8 cellular contexts compared by ENCODE assay signal in the genomic region with DNA sequence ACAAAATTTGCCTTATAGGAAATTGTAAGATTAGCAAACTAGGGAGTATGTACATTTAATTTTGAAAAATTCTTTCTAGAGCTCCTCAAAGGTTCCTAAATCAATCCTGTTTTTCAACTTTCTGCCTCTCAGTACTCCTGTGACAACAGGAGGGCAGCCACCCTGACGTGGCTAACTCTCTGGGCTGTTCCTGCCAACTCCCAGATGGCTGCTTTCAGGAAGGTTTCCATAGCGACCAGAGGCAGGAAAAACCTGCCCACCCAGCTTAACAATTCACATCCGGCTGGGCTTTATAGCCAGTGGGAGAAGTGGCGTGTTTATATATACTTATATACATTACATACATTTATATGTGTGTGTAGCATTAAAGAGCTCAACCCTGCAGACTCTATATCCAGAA. TPM values are rescaled to one million over a fixed set of nuclear protein-coding genes. Genes with fewer than 3 reads are reported as not detected.
DNase-seq lines count a peak whose midpoint lies in the region; ATAC-seq, FAIRE-seq and TF ChIP-seq lines count a peak whose summit lies in the region.

No MANE protein-coding gene starts in this region.

- CTCF ChIA-PET in HEK293 (lab: Yijun Ruan, JAX) = interaction anchor here (0.5 to 1.2 kb wide), 3 partner anchors 27 to 364 kb away, joined by 3 to 4 read pairs (median 3); no protein-coding TSS in a partner anchor

- no peak overlapping the region for H3K4me3 ChIP-seq in HEK293 (ENCODE audit: low read depth, low read length)
- H3K4me3 ChIP-seq in Peyer's patch = no peak overlapping the region
- no peak overlapping the region for H3K4me3 ChIP-seq in small intestine (ENCODE audit: low read depth in 1 of 2, low read length in 2 of 2)
- no peak overlapping the region for H3K4me3 ChIP-seq in esophagus muscularis mucosa

- POLR2A ChIA-PET in HEK293 (lab: Yijun Ruan, JAX) = no interaction called here

- H3K4me1 ChIP-seq in HEK293 (ENCODE audit: control insufficient read depth, insufficient read depth, low read length) = peaks cover 5% of the 10 kb centered on the region
- peaks cover 0 to 7% (median 3%) of the 10 kb centered on the region in 4 donors for H3K4me1 ChIP-seq in Peyer's patch
- peaks cover 0 to 5% of the 10 kb centered on the region in 2 donors for H3K4me1 ChIP-seq in small intestine (ENCODE audit: control insufficient read depth in 2 of 2, insufficient read depth in 1 of 2, low read depth in 1 of 2, low read length in 1 of 2)
- H3K4me1 ChIP-seq in esophagus muscularis mucosa = peaks cover 0 to 18% (median 14%) of the 10 kb centered on the region in 4 donors

- no peak for FAIRE-seq in small intestine (lab: Jason Lieb, UNC)

- H3K9me3 ChIP-seq in HEK293 (ENCODE audit: control insufficient read depth, insufficient read depth, low read depth, low read length) (no peaks in the 10 kb centered on the region), Peyer's patch (no peaks in the 10 kb centered on the region), small intestine (ENCODE audit: control insufficient read depth, low read depth) (no peaks in the 10 kb centered on the region), esophagus muscularis mucosa (no peaks in the 10 kb centered on the region)

- no peak for TF ChIP-seq POLR2A in Peyer's patch (IDR thresholded peaks at IDR 0.05)
- TF ChIP-seq POLR2A in esophagus muscularis mucosa (IDR thresholded peaks at IDR 0.05; ENCODE audit: low read depth) = no peak

- WGBS in small intestine, 3 donors = 42 to 67% (median 59%) methylated on average over 4 of the region's 4 CpGs
- WGBS in esophagus muscularis mucosa = 41% methylated on average over 4 of the region's 4 CpGs

- H3K27ac ChIP-seq in HEK293 (ENCODE audit: extremely low read depth, low read depth, low read length) = no peak overlapping the region
- H3K27ac ChIP-seq in Peyer's patch = peak overlapping the region in 3 of 4 donors; percentile 14 to 61 (median 17)
- H3K27ac ChIP-seq in small intestine (ENCODE audit: low read depth in 1 of 2, low read length in 1 of 2) = peak overlapping the region in 1 of 2 donors; percentile 8
- H3K27ac ChIP-seq in esophagus muscularis mucosa (replicated peaks in 1 of 4) = no peak overlapping the region

- ATAC-seq in left cardiac atrium = peak; percentile 45
- no peak for ATAC-seq in HG02678 (IDR thresholded peaks at IDR 0.05; ENCODE audit: unreplicated experiment)

- TF ChIP-seq EP300 in esophagus muscularis mucosa (IDR thresholded peaks at IDR 0.05) = no peak

- H3K36me3 ChIP-seq in HEK293 (ENCODE audit: control insufficient read depth in 2 of 2, insufficient read depth in 1 of 2, low read length in 2 of 2) (peaks cover 18 to 29% of the 10 kb centered on the region in 2 experiments), Peyer's patch (peaks cover 0 to 13% (median 0%) of the 10 kb centered on the region in 3 donors), small intestine (ENCODE audit: control insufficient read depth in 2 of 2, insufficient read depth in 2 of 2, low read length in 2 of 2) (peaks cover 0 to 3% of the 10 kb centered on the region in 2 donors), esophagus muscularis mucosa (peaks cover 0 to 22% (median 18%) of the 10 kb centered on the region in 4 donors)

- TF ChIP-seq CTCF in HEK293 (tag by site-specific recombination; IDR thresholded peaks at IDR 0.05) = no peak
- TF ChIP-seq CTCF in Peyer's patch (IDR thresholded peaks at IDR 0.05) = no peak
- no peak for TF ChIP-seq CTCF in esophagus muscularis mucosa (IDR thresholded peaks at IDR 0.05)

- H3K27me3 ChIP-seq in Peyer's patch = no peaks in the 10 kb centered on the region
- H3K27me3 ChIP-seq in small intestine (ENCODE audit: control insufficient read depth in 2 of 2, insufficient read depth in 2 of 2, low read length in 2 of 2) = no peaks in the 10 kb centered on the region
- H3K27me3 ChIP-seq in esophagus muscularis mucosa = no peaks in the 10 kb centered on the region

- DNase-seq in Peyer's patch = no peak
- DNase-seq in left cardiac atrium = no peak
- peak; percentile 41 for DNase-seq in small intestine
- no peak for DNase-seq in NCI-H1930 (lab: John Stamatoyannopoulos, UW)
- no peak for DNase-seq in esophagus muscularis mucosa (ENCODE audit: extremely low spot score)
- DNase-seq in cerebellar cortex (ENCODE audit: low spot score) = no peak

- intact Hi-C loops in left cardiac atrium (cut with DNase I) (no loop called here), esophagus muscularis mucosa (cut with DNase I) (no loop called here)

TF ChIP-seq in HEK293, 187 proteins besides CTCF, POLR2A, EP300 and RAD21:
- TF ChIP-seq, protein P1, sequence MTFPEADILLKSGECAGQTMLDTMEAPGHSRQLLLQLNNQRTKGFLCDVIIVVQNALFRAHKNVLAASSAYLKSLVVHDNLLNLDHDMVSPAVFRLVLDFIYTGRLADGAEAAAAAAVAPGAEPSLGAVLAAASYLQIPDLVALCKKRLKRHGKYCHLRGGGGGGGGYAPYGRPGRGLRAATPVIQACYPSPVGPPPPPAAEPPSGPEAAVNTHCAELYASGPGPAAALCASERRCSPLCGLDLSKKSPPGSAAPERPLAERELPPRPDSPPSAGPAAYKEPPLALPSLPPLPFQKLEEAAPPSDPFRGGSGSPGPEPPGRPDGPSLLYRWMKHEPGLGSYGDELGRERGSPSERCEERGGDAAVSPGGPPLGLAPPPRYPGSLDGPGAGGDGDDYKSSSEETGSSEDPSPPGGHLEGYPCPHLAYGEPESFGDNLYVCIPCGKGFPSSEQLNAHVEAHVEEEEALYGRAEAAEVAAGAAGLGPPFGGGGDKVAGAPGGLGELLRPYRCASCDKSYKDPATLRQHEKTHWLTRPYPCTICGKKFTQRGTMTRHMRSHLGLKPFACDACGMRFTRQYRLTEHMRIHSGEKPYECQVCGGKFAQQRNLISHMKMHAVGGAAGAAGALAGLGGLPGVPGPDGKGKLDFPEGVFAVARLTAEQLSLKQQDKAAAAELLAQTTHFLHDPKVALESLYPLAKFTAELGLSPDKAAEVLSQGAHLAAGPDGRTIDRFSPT (tag by site-specific recombination; IDR thresholded peaks at IDR 0.05) = no peak
- peak; percentile 88 for TF ChIP-seq ZNF341 (tag by site-specific recombination; IDR thresholded peaks at IDR 0.05; ENCODE audit: low read depth)
- no peak for TF ChIP-seq ZNF140 (tag by site-specific recombination; IDR thresholded peaks at IDR 0.05)
- TF ChIP-seq, protein P2, sequence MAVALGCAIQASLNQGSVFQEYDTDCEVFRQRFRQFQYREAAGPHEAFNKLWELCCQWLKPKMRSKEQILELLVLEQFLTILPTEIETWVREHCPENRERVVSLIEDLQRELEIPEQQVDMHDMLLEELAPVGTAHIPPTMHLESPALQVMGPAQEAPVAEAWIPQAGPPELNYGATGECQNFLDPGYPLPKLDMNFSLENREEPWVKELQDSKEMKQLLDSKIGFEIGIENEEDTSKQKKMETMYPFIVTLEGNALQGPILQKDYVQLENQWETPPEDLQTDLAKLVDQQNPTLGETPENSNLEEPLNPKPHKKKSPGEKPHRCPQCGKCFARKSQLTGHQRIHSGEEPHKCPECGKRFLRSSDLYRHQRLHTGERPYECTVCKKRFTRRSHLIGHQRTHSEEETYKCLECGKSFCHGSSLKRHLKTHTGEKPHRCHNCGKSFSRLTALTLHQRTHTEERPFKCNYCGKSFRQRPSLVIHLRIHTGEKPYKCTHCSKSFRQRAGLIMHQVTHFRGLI (tag by site-specific recombination; IDR thresholded peaks at IDR 0.05) = peak; percentile 94

RNA-seq across cellular contexts. Expression of a gene that starts 26.5 kb away (rescaled TPM):
- total RNA-seq in Peyer's patch (100 to 1,000 TPM in 3 of 4 donors, 10 to 100 TPM in 1; 82.0 to 268 (median 159) TPM), left cardiac atrium (10 to 100 TPM; 39.1 to 45.3 TPM), esophagus muscularis mucosa (10 to 100 TPM; 29.2 to 53.0 (median 37.1) TPM)
- polyA plus RNA-seq in small intestine = 10 to 100 TPM; 76.5 to 90.8 (median 85.7) TPM

RNA-seq across cellular contexts. Expression of a gene that starts 50.6 kb away (rescaled TPM):
- total RNA-seq in Peyer's patch (100 to 1,000 TPM in 1 of 4 donors, 10 to 100 TPM in 3; 32.2 to 163 (median 37.4) TPM), left cardiac atrium (10 to 100 TPM; 37.4 to 47.0 TPM), esophagus muscularis mucosa (10 to 100 TPM; 58.7 to 91.1 (median 76.3) TPM)
- polyA plus RNA-seq in small intestine = 10 to 100 TPM; 23.9 to 60.3 (median 30.0) TPM

Comparison
In these comparisons a context has a peak if more than half of its experiments do, and no peak if none do; other contexts are left out.
1. H3K27ac ChIP-seq: peak in Peyer's patch (3 of 4); none in HEK293 (single experiment) and esophagus muscularis mucosa (0 of 4).